Comparison of ENCODE assay signal across 20 cellular contexts in genomic region chr2:122469147-122469546, GRCh38.
DNase-seq lines count a peak whose midpoint lies in the region; ATAC-seq and TF ChIP-seq lines count a peak whose summit lies in the region.
"Had no signal": no experiment of that assay in that cellular context is flagged by ENCODE, and none has a peak within 500 bp of the region (broad histone marks: within the 10 kb centered on the region; RNA-seq: fewer than 3 reads in every experiment).

No MANE protein-coding gene starts in this region.

- intact Hi-C loops in CD8-positive, alpha-beta T cell (cut with DNase I, micrococcal nuclease), result no loop called here

- in situ Hi-C loops in KBM-7 (cut with MboI; ENCODE audit: low pct_unique_long_range_greater_than_20kb, low sequenced_read_pairs), result no loop called here

- no peaks in the 10 kb centered on the region for H3K9me3 Mint-ChIP-seq in nephron
- no peaks in the 10 kb centered on the region for H3K9me3 Mint-ChIP-seq in CD8-positive, alpha-beta T cell

- no peak for TF ChIP-seq CTCF in fibroblast of mammary gland (conservative IDR thresholded peaks at IDR 0.05; ENCODE audit: control insufficient read depth, insufficient read depth, low read depth, low read length)
- no peak for TF ChIP-seq CTCF in nephron (IDR thresholded peaks at IDR 0.05; ENCODE audit: unreplicated experiment in 3 of 3)
- TF ChIP-seq CTCF in CD8-positive, alpha-beta T cell (IDR thresholded peaks at IDR 0.05), result no peak

- H3K27ac ChIP-seq in CD8-positive, alpha-beta T cell (ENCODE audit: low read depth, low read length), result no peak overlapping the region
- H3K27ac ChIP-seq: GM23248, SJCRH30 had no signal

- DNase-seq in ELR (ENCODE audit: low read depth) (peak; percentile 7), NCI-H82 treated with DMSO at 0.1 percent for 48 hours (lab: John Stamatoyannopoulos, UW; ENCODE audit: unreplicated experiment) (peak; percentile 89), fibroblast of mammary gland (ENCODE audit: low read depth) (peak; percentile 6), KBM-7 (no peak)
- no peak for DNase-seq in CD8-positive, alpha-beta T cell
- DNase-seq: BE2C; CD4-positive, CD25-positive, alpha-beta regulatory T cell; DMS153; GF-D8; GM23248; NCI-H1105; NCI-H2081; NCI-H2171 treated with DMSO at 0.1 percent for 48 hours; NCI-H446; NCI-H69; SJCRH30 had no signal

- H3K27me3 ChIP-seq in CD8-positive, alpha-beta T cell (ENCODE audit: insufficient read depth, low read length), result no peaks in the 10 kb centered on the region
- H3K27me3 ChIP-seq: BE2C, SJCRH30 had no signal

- H3K36me3 Mint-ChIP-seq in nephron (ENCODE audit: low read depth), result no peaks in the 10 kb centered on the region
- no peaks in the 10 kb centered on the region for H3K36me3 Mint-ChIP-seq in CD8-positive, alpha-beta T cell
- H3K36me3 Mint-ChIP-seq: CD4-positive, CD25-positive, alpha-beta regulatory T cell had no signal

- H3K36me3 ChIP-seq in CD8-positive, alpha-beta T cell (ENCODE audit: insufficient read depth, low read length), result no peaks in the 10 kb centered on the region
- H3K36me3 ChIP-seq: BE2C, HAP-1, SJCRH30 had no signal

- no peaks in the 10 kb centered on the region for H3K4me1 ChIP-seq in CD8-positive, alpha-beta T cell (ENCODE audit: insufficient read depth, low read length)
- H3K4me1 ChIP-seq: BE2C, SJCRH30 had no signal

- CTCF ChIA-PET in CD8-positive, alpha-beta T cell (lab: Charles Lee), result no interaction called here

- no peaks in the 10 kb centered on the region for H3K9me3 ChIP-seq in CD8-positive, alpha-beta T cell (ENCODE audit: low read length)
- H3K9me3 ChIP-seq: BE2C, HAP-1, SJCRH30 had no signal

- no peak overlapping the region for H3K4me3 Mint-ChIP-seq in nephron
- no peak overlapping the region for H3K4me3 Mint-ChIP-seq in CD8-positive, alpha-beta T cell
- H3K4me3 Mint-ChIP-seq: CD4-positive, CD25-positive, alpha-beta regulatory T cell had no signal

- H3K27me3 Mint-ChIP-seq in nephron (ENCODE audit: low read depth), result peaks cover 5% of the 10 kb centered on the region
- no peaks in the 10 kb centered on the region for H3K27me3 Mint-ChIP-seq in CD8-positive, alpha-beta T cell (ENCODE audit: low read depth)
- H3K27me3 Mint-ChIP-seq: CD4-positive, CD25-positive, alpha-beta regulatory T cell had no signal

- no peak for ATAC-seq in HG02610 (IDR thresholded peaks at IDR 0.05; ENCODE audit: unreplicated experiment)
- no peak for ATAC-seq in CD8-positive, alpha-beta T cell
- ATAC-seq: GM12878 had no signal

- peak overlapping the region; percentile 50 to 77 (median 73) for H3K27ac Mint-ChIP-seq in nephron
- no peak overlapping the region for H3K27ac Mint-ChIP-seq in CD8-positive, alpha-beta T cell
- H3K27ac Mint-ChIP-seq: CD4-positive, CD25-positive, alpha-beta regulatory T cell had no signal

- peaks cover 42% of the 10 kb centered on the region for H3K4me1 Mint-ChIP-seq in nephron
- H3K4me1 Mint-ChIP-seq in CD8-positive, alpha-beta T cell (ENCODE audit: low read depth), result no peaks in the 10 kb centered on the region
- H3K4me1 Mint-ChIP-seq: CD4-positive, CD25-positive, alpha-beta regulatory T cell had no signal

- POLR2A ChIA-PET in CD8-positive, alpha-beta T cell (lab: Charles Lee), result no interaction called here

- no peak overlapping the region for H3K4me3 ChIP-seq in fibroblast of mammary gland (ENCODE audit: control insufficient read depth, low read depth, low read length)
- no peak overlapping the region for H3K4me3 ChIP-seq in CD8-positive, alpha-beta T cell (ENCODE audit: low read depth, low read length)
- H3K4me3 ChIP-seq: GM12878, GM23248, HAP-1, SJCRH30 had no signal

Comparison
In these comparisons a context has a peak if more than half of its experiments do, and no peak if none do; other contexts are left out.
1. DNase-seq: peak in ELR (single experiment), NCI-H82 treated with DMSO at 0.1 percent for 48 hours (single experiment) and fibroblast of mammary gland (single experiment); none in CD8-positive, alpha-beta T cell (0 of 7) and KBM-7 (single experiment).